22 cellular contexts compared by ENCODE assay signal in genomic region chr1:222242492-222242891, GRCh38.
DNase-seq lines count a peak whose midpoint lies in the region; ATAC-seq and TF ChIP-seq lines count a peak whose summit lies in the region.
"Had no signal": no experiment of that assay in that cellular context is flagged by ENCODE, and none has a peak within 500 bp of the region (broad histone marks: within the 10 kb centered on the region; RNA-seq: fewer than 3 reads in every experiment).

No MANE protein-coding gene starts in this region.

- ATAC-seq in lower lobe of right lung (no peak), GM21619 (IDR thresholded peaks at IDR 0.05; ENCODE audit: unreplicated experiment) (no peak)
- ATAC-seq: A549, GM12878, HCT116 had no signal

- no peaks in the 10 kb centered on the region for H3K27me3 ChIP-seq in HUES64 (ENCODE audit: insufficient read depth, low read length)
- no peaks in the 10 kb centered on the region for H3K27me3 ChIP-seq in iPS-18a (ENCODE audit: control insufficient read depth, insufficient read depth, low read length)
- H3K27me3 ChIP-seq in lower lobe of right lung (ENCODE audit: low read depth), result no peaks in the 10 kb centered on the region
- H3K27me3 ChIP-seq: BE2C; BLaER1 treated with 17β-estradiol and CSF1 and Interleukin-3, amounts not matched to agents 10 nM and 100 nM had no signal

- H3K27ac ChIP-seq in HUES64 (ENCODE audit: low read depth, low read length) (peak overlapping the region; percentile 30; the same call in 1 of the 2 replicates), iPS-18a (ENCODE audit: low read length) (peak overlapping the region; percentile 14), lower lobe of right lung (no peak overlapping the region)
- H3K27ac ChIP-seq: A549; BLaER1 treated with 17β-estradiol and CSF1 and Interleukin-3, amounts not matched to agents 10 nM and 100 nM; GM23248 had no signal

- WGBS in HUES64, result 6% methylated on average over 1 of the region's 1 CpG

- DNase-seq in DMS 273 (lab: John Stamatoyannopoulos, UW; ENCODE audit: unreplicated experiment) (peak; percentile 75), NCI-H69 (lab: John Stamatoyannopoulos, UW) (peak; percentile 61), lower lobe of right lung (no peak), GM19238 (ENCODE audit: insufficient read length, low spot score) (no peak)
- DNase-seq: 8988T; ACHN; AML-193; BE2C; CD4-positive, alpha-beta T cell; CD8-positive, alpha-beta memory T cell; DMS79; EL; GDM1; GM23248; H9 had no signal

- H3K36me3 ChIP-seq in HUES64 (ENCODE audit: insufficient read depth, low read length), result no peaks in the 10 kb centered on the region
- H3K36me3 ChIP-seq in iPS-18a (ENCODE audit: control insufficient read depth, low read depth, low read length), result no peaks in the 10 kb centered on the region
- H3K36me3 ChIP-seq in lower lobe of right lung, result no peaks in the 10 kb centered on the region
- H3K36me3 ChIP-seq: BE2C; BLaER1 treated with 17β-estradiol and CSF1 and Interleukin-3, amounts not matched to agents 10 nM and 100 nM had no signal

- no peak overlapping the region for H3K4me3 ChIP-seq in HUES64 (ENCODE audit: low read length)
- H3K4me3 ChIP-seq in iPS-18a (ENCODE audit: low read length), result no peak overlapping the region
- no peak overlapping the region for H3K4me3 ChIP-seq in lower lobe of right lung
- H3K4me3 ChIP-seq: A549; BLaER1 treated with 17β-estradiol and CSF1 and Interleukin-3, amounts not matched to agents 10 nM and 100 nM; GM12878; GM23248 had no signal

- H3K9ac ChIP-seq in HUES64 (ENCODE audit: low read depth, low read length) (no peak overlapping the region), iPS-18a (ENCODE audit: low read length) (no peak overlapping the region)
- H3K9ac ChIP-seq: BLaER1 treated with 17β-estradiol and CSF1 and Interleukin-3, amounts not matched to agents 10 nM and 100 nM; GM23248 had no signal

- H3K4me1 ChIP-seq in HUES64 (ENCODE audit: insufficient read depth, low read length) (peaks cover 47% of the 10 kb centered on the region), iPS-18a (ENCODE audit: control insufficient read depth, low read depth, low read length) (peaks cover 30% of the 10 kb centered on the region), lower lobe of right lung (no peaks in the 10 kb centered on the region)
- H3K4me1 ChIP-seq: A549; BE2C; BLaER1 treated with 17β-estradiol and CSF1 and Interleukin-3, amounts not matched to agents 10 nM and 100 nM had no signal

- intact Hi-C loops in lower lobe of right lung (cut with DNase I), result no loop called here

- H3K9me3 ChIP-seq in HUES64 (ENCODE audit: insufficient read depth, low read depth, low read length) (no peaks in the 10 kb centered on the region), iPS-18a (ENCODE audit: control insufficient read depth, low read depth, low read length) (no peaks in the 10 kb centered on the region), lower lobe of right lung (no peaks in the 10 kb centered on the region)
- H3K9me3 ChIP-seq: A549; BE2C; BLaER1 treated with 17β-estradiol and CSF1 and Interleukin-3, amounts not matched to agents 10 nM and 100 nM had no signal

- TF ChIP-seq CTCF in lower lobe of right lung (IDR thresholded peaks at IDR 0.05), result no peak

Comparison
In these comparisons a context has a peak if more than half of its experiments do, and no peak if none do; other contexts are left out.
1. DNase-seq: peak in DMS 273 (single experiment) and NCI-H69 (single experiment); none in lower lobe of right lung (single experiment) and GM19238 (single experiment).